Comparison of ENCODE assay signal across 8 cellular contexts in the genomic region with DNA sequence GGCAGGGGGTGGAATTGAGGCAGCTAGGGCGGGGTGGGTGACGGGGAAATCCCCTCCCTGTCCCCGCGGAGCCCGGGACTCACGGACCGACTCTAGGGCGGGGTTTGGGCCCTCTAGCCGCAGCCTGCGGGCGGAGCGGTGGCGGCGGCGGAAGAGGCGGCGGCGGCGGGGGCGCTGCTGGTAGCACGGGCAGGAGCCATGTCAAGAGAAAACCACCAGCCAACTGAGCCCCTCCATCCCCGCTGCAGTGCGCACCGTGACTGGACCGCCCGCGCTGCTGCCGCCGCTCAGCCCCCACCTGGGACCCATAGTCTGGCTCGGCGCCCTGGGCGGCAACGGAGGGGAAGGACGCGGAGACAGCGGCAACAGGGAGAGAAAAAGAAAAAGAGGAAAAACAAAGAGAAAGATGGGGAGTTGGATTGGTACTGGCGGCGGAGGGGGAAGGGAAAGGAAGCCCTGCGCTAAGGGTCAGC. TPM values are rescaled to one million over a fixed set of nuclear protein-coding genes. Genes with fewer than 3 reads are reported as not detected.
DNase-seq lines count a peak whose midpoint lies in the region; ATAC-seq and TF ChIP-seq lines count a peak whose summit lies in the region.

No MANE protein-coding gene starts in this region.

- peak overlapping the region; percentile 99 for H3K27ac ChIP-seq in duodenal mucosa (ENCODE audit: low read depth, low read length)
- H3K27ac ChIP-seq in mesenchymal stem cell (ENCODE audit: low read length, poor library complexity, severe bottlenecking): peak overlapping the region; percentile 99

- H3K4me1 Mint-ChIP-seq in activated CD8-positive, alpha-beta T cell treated with anti-CD3 and anti-CD28 coated beads for 36 hours (ENCODE audit: low read depth): peaks cover 35% of the 10 kb centered on the region

- no peak for TF ChIP-seq CTCF in NB4 (IDR thresholded peaks at IDR 0.05; ENCODE audit: low read depth, low read length)
- TF ChIP-seq CTCF in activated CD8-positive, alpha-beta T cell treated with anti-CD3 and anti-CD28 coated beads for 36 hours (IDR thresholded peaks at IDR 0.05): no peak

- peak overlapping the region; percentile 99 for H4K91ac ChIP-seq in mesenchymal stem cell (ENCODE audit: low read length)

- H3K27me3 ChIP-seq in duodenal mucosa (ENCODE audit: control insufficient read depth in 1 of 2, insufficient read depth in 2 of 2, low read length in 2 of 2) (no peaks in the 10 kb centered on the region), mesenchymal stem cell (ENCODE audit: control insufficient read depth in 1 of 2, insufficient read depth in 1 of 2, low read length in 2 of 2) (no peaks in the 10 kb centered on the region)

- POLR2A ChIA-PET in activated CD8-positive, alpha-beta T cell treated with anti-CD3 and anti-CD28 coated beads for 36 hours (lab: Charles Lee): interaction anchor here (2.8 to 3.2 kb wide), 2 partner anchors 11 to 55 kb away, joined by 10 to 22 read pairs; no protein-coding TSS in a partner anchor

- peak overlapping the region; percentile 61 for H3K4me2 ChIP-seq in mesenchymal stem cell (ENCODE audit: low read length, poor library complexity, severe bottlenecking)

- H2AFZ ChIP-seq in mesenchymal stem cell (ENCODE audit: low read depth, low read length): no peak overlapping the region

- peak; percentile 4 for ATAC-seq in activated CD8-positive, alpha-beta T cell treated with anti-CD3 and anti-CD28 coated beads for 36 hours
- ATAC-seq in HG03571 (IDR thresholded peaks at IDR 0.05; ENCODE audit: unreplicated experiment): no peak

- peaks cover 25 to 38% of the 10 kb centered on the region in 2 donors for H3K4me1 ChIP-seq in duodenal mucosa (ENCODE audit: control insufficient read depth in 1 of 2, insufficient read depth in 2 of 2, low read length in 2 of 2)
- H3K4me1 ChIP-seq in mesenchymal stem cell (ENCODE audit: control insufficient read depth, insufficient read depth, low read depth, low read length): peaks cover 3% of the 10 kb centered on the region

- peak overlapping the region; percentile 79 to 99 for H3K18ac ChIP-seq in mesenchymal stem cell (ENCODE audit: low read depth in 1 of 2, low read length in 2 of 2)

- under 1% methylated on average over 23 of the region's 39 CpGs for WGBS in mesenchymal stem cell

- H4K8ac ChIP-seq in mesenchymal stem cell (ENCODE audit: low read length): peak overlapping the region; percentile 93

- peak overlapping the region; percentile 99 for H2AK5ac ChIP-seq in mesenchymal stem cell (ENCODE audit: low read length, severe bottlenecking)

- no peaks in the 10 kb centered on the region for H3K27me3 Mint-ChIP-seq in activated CD8-positive, alpha-beta T cell treated with anti-CD3 and anti-CD28 coated beads for 36 hours

- H3K4me3 ChIP-seq in NB4 (ENCODE audit: low read depth, low read length): peak overlapping the region; percentile 76
- peak overlapping the region; percentile 98 for H3K4me3 ChIP-seq in duodenal mucosa (ENCODE audit: low read depth in 1 of 2, low read length in 2 of 2)
- peak overlapping the region; percentile 97 to 100 for H3K4me3 ChIP-seq in mesenchymal stem cell (ENCODE audit: insufficient read depth in 1 of 2, low read depth in 1 of 2, low read length in 2 of 2)

- H3K27ac Mint-ChIP-seq in activated CD8-positive, alpha-beta T cell treated with anti-CD3 and anti-CD28 coated beads for 36 hours: peak overlapping the region; percentile 94

- H3K36me3 ChIP-seq in duodenal mucosa (ENCODE audit: control insufficient read depth in 1 of 2, insufficient read depth in 2 of 2, low read length in 2 of 2) (peaks cover 1 to 13% of the 10 kb centered on the region in 2 donors), mesenchymal stem cell (ENCODE audit: control insufficient read depth in 1 of 2, insufficient read depth in 2 of 2, low read depth in 1 of 2, low read length in 2 of 2) (peaks cover 6 to 41% of the 10 kb centered on the region in 2 experiments)

- peak overlapping the region; percentile 83 to 98 for H3K14ac ChIP-seq in mesenchymal stem cell (ENCODE audit: low read length in 2 of 2)

- H3K4ac ChIP-seq in mesenchymal stem cell (ENCODE audit: low read depth in 1 of 2, low read length in 2 of 2): peak overlapping the region; percentile 99 to 100

- H3K9ac ChIP-seq in duodenal mucosa (ENCODE audit: low read depth in 1 of 2, low read length in 2 of 2): peak overlapping the region; percentile 100
- H3K9ac ChIP-seq in mesenchymal stem cell (ENCODE audit: low read length): peak overlapping the region; percentile 100

- no peaks in the 10 kb centered on the region for H3K9me3 Mint-ChIP-seq in activated CD8-positive, alpha-beta T cell treated with anti-CD3 and anti-CD28 coated beads for 36 hours

- H3K36me3 Mint-ChIP-seq in activated CD8-positive, alpha-beta T cell treated with anti-CD3 and anti-CD28 coated beads for 36 hours (ENCODE audit: low read depth): peaks cover 53% of the 10 kb centered on the region

- H2BK12ac ChIP-seq in mesenchymal stem cell (ENCODE audit: low read length in 2 of 2): peak overlapping the region in 1 of 2 experiments; percentile 52

- H3K79me1 ChIP-seq in mesenchymal stem cell (replicated peaks; ENCODE audit: low read length, poor library complexity, severe bottlenecking): no peaks in the 10 kb centered on the region

- peak overlapping the region; percentile 98 for H3K4me3 Mint-ChIP-seq in activated CD8-positive, alpha-beta T cell treated with anti-CD3 and anti-CD28 coated beads for 36 hours

- CTCF ChIA-PET in activated CD8-positive, alpha-beta T cell treated with anti-CD3 and anti-CD28 coated beads for 36 hours (lab: Charles Lee): interaction anchor here (1.9 kb wide), 1 partner anchor 47 kb away, joined by 6 read pairs; no protein-coding TSS in a partner anchor

- peak overlapping the region; percentile 98 for H2BK120ac ChIP-seq in mesenchymal stem cell (ENCODE audit: low read depth, low read length)

- TF ChIP-seq POLR2A in NB4 (IDR thresholded peaks at IDR 0.05; ENCODE audit: extremely low read depth, insufficient read length): no peak

- no peak overlapping the region for H2BK15ac ChIP-seq in mesenchymal stem cell (ENCODE audit: low read depth, poor library complexity, severe bottlenecking)

- intact Hi-C loops in activated CD8-positive, alpha-beta T cell treated with anti-CD3 and anti-CD28 coated beads for 36 hours (cut with micrococcal nuclease): loop anchor here (5.0 kb wide), 1 partner anchor 47 kb away; no protein-coding TSS in a partner anchor

- no peaks in the 10 kb centered on the region for H3K9me3 ChIP-seq in duodenal mucosa (ENCODE audit: control insufficient read depth in 1 of 2, low read length in 2 of 2)
- no peaks in the 10 kb centered on the region for H3K9me3 ChIP-seq in mesenchymal stem cell (ENCODE audit: control insufficient read depth, low read length)

- H2BK5ac ChIP-seq in mesenchymal stem cell (ENCODE audit: low read depth, low read length, poor library complexity, severe bottlenecking): peak overlapping the region; percentile 86

- peak overlapping the region; percentile 97 to 100 for H3K23ac ChIP-seq in mesenchymal stem cell (ENCODE audit: low read length in 2 of 2)

- DNase-seq in NCI-H2196 (lab: John Stamatoyannopoulos, UW; ENCODE audit: unreplicated experiment) (peak; percentile 10), NCI-H2196 treated with DMSO at 0.1 percent for 48 hours (lab: John Stamatoyannopoulos, UW; ENCODE audit: unreplicated experiment) (no peak), NB4 (ENCODE audit: low read depth) (peak; percentile 83), mesenchymal stem cell (peak; percentile 59)
- peak; percentile 76 for DNase-seq in activated CD8-positive, alpha-beta T cell treated with anti-CD3 and anti-CD28 coated beads for 36 hours
- peak; percentile 54 for DNase-seq in stimulated activated CD8-positive, alpha-beta memory T cell treated with anti-CD3 and anti-CD28 coated beads, Interleukin-15, amount 100 ng/mL, for 1 hour (ENCODE audit: low read depth)

RNA-seq across cellular contexts. Expression of a gene that starts 1.2 kb away (rescaled TPM):
- total RNA-seq in activated CD8-positive, alpha-beta T cell treated with anti-CD3 and anti-CD28 coated beads for 36 hours: 100 to 1,000 TPM; 103 to 106 TPM
- polyA plus RNA-seq in mesenchymal stem cell (2013, experiment 1 of 2): 74.6 TPM
- 75.9 TPM for polyA plus RNA-seq in mesenchymal stem cell (2013, experiment 2 of 2)

RNA-seq across cellular contexts. Expression of a gene that starts 53.3 kb away (rescaled TPM):
- 10 to 100 TPM; 28.9 to 33.6 TPM for total RNA-seq in activated CD8-positive, alpha-beta T cell treated with anti-CD3 and anti-CD28 coated beads for 36 hours
- polyA plus RNA-seq in mesenchymal stem cell (2013, experiment 1 of 2): 41.0 TPM
- 44.4 TPM for polyA plus RNA-seq in mesenchymal stem cell (2013, experiment 2 of 2)

RNA-seq across cellular contexts. Expression of a gene that starts 53.5 kb away (rescaled TPM):
- total RNA-seq in activated CD8-positive, alpha-beta T cell treated with anti-CD3 and anti-CD28 coated beads for 36 hours: 10 to 100 TPM; 37.4 to 39.8 TPM
- 27.2 TPM for polyA plus RNA-seq in mesenchymal stem cell (2013, experiment 1 of 2)
- polyA plus RNA-seq in mesenchymal stem cell (2013, experiment 2 of 2): 27.8 TPM

RNA-seq across cellular contexts. Expression of a gene that starts 54.6 kb away (rescaled TPM):
- total RNA-seq in activated CD8-positive, alpha-beta T cell treated with anti-CD3 and anti-CD28 coated beads for 36 hours: 10 to 100 TPM; 69.2 to 72.6 TPM
- 29.6 TPM for polyA plus RNA-seq in mesenchymal stem cell (2013, experiment 1 of 2)
- polyA plus RNA-seq in mesenchymal stem cell (2013, experiment 2 of 2): 31.0 TPM
